ENCODE assay signal across 1 cellular context in the genomic region with DNA sequence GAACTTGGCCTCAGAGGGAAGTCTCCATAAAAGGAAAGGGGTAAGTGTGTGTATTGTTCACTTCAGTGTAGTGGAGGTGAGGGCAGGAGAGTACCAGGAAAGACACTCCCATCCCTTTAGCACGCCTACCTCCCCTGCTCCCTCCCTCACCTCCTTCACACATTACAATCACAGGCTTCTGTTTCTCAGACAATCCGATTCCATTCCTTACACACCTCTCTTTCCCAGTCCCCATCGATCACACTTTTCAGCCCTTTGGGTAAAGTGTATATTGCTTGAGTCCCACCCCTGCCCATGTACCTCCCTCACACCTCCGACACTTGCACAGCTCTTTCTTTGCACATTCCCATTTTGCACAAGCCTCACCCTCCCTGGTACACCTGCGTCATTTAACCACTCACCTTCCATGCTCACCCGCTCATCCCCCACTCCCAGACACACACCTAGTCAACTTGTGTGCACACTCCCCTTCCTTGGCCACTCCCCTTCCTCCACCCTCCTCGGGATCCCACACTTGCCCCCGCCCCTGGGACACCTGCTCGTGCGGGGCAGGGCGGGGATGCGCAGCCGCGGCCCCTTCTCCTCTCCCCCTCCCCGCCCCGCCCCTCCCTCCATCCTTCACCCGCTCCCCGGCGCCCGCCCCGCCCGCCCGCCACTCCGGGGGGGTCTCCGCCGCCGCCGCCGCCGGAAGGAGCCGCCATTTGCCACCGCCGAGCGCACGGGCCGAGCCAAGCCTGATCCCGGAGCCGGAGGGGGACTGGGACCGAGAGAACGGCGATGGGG.
TF ChIP-seq lines count a peak whose summit lies in the region.

A gene with protein sequence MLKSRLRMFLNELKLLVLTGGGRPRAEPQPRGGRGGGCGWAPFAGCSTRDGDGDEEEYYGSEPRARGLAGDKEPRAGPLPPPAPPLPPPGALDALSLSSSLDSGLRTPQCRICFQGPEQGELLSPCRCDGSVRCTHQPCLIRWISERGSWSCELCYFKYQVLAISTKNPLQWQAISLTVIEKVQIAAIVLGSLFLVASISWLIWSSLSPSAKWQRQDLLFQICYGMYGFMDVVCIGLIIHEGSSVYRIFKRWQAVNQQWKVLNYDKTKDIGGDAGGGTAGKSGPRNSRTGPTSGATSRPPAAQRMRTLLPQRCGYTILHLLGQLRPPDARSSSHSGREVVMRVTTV (plus strand): TSS at position 693 of the 783 bp plus-strand sequence. CDS start 426 bp downstream, outside the sequence.

TF ChIP-seq in SK-N-SH, 30 proteins besides CTCF, POLR2A, EP300 and RAD21 (continued from another document):
- TF ChIP-seq, protein P1, sequence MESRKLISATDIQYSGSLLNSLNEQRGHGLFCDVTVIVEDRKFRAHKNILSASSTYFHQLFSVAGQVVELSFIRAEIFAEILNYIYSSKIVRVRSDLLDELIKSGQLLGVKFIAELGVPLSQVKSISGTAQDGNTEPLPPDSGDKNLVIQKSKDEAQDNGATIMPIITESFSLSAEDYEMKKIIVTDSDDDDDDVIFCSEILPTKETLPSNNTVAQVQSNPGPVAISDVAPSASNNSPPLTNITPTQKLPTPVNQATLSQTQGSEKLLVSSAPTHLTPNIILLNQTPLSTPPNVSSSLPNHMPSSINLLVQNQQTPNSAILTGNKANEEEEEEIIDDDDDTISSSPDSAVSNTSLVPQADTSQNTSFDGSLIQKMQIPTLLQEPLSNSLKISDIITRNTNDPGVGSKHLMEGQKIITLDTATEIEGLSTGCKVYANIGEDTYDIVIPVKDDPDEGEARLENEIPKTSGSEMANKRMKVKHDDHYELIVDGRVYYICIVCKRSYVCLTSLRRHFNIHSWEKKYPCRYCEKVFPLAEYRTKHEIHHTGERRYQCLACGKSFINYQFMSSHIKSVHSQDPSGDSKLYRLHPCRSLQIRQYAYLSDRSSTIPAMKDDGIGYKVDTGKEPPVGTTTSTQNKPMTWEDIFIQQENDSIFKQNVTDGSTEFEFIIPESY (IDR thresholded peaks at IDR 0.05; ENCODE audit: borderline replicate concordance, low read depth) = no peak
- peak; percentile 58; the same call in 1 of the 2 replicates for TF ChIP-seq YY1 (IDR thresholded peaks at IDR 0.05; ENCODE audit: low read depth)
